8 cellular contexts compared by ENCODE assay signal in genomic region chr4:39698424-39699009, GRCh38. TPM values are rescaled to one million over a fixed set of nuclear protein-coding genes. Genes with fewer than 3 reads are reported as not detected.
DNase-seq lines count a peak whose midpoint lies in the region; ATAC-seq, FAIRE-seq and TF ChIP-seq lines count a peak whose summit lies in the region.

No MANE protein-coding gene starts in this region.

- peak overlapping the region; percentile 91 for H3K27ac Mint-ChIP-seq in CD4-positive, alpha-beta T cell
- H3K27ac Mint-ChIP-seq in dendritic cell treated with granulocyte-macrophage colony-stimulating factor and Interleukin-4, amounts not matched to agents 40 ng/mL and 50 ng/mL, for 4 days, result peak overlapping the region; percentile 91

- 0 to 1% methylated on average over 9 to 21 of the region's 21 CpGs for WGBS in lower leg skin, 2 donors

- no peak for TF ChIP-seq CTCF in CD4-positive, alpha-beta T cell (IDR thresholded peaks at IDR 0.05)
- TF ChIP-seq CTCF in lower leg skin (IDR thresholded peaks at IDR 0.05), result no peak

- peaks cover 30% of the 10 kb centered on the region for H3K36me3 Mint-ChIP-seq in CD4-positive, alpha-beta T cell (ENCODE audit: low read depth)
- H3K36me3 Mint-ChIP-seq in dendritic cell treated with granulocyte-macrophage colony-stimulating factor and Interleukin-4, amounts not matched to agents 40 ng/mL and 50 ng/mL, for 4 days (ENCODE audit: low read depth), result peaks cover 32% of the 10 kb centered on the region

- POLR2A ChIA-PET in CD4-positive, alpha-beta T cell (lab: Charles Lee), result interaction anchor here (0.7 to 1.9 kb wide), 15 partner anchors 10 to 526 kb away, joined by 3 to 27 read pairs (median 5); partner anchors contain the start of genes LIAS, N4BP2, RPL9 and SMIM14

- FAIRE-seq in RCC 7860 (lab: Jason Lieb, UNC), result no peak

- peak in 6 of 10 experiments; percentile 19 to 54 (median 30) for DNase-seq in CD4-positive, alpha-beta T cell
- peak; percentile 61 for DNase-seq in HT-29 (ENCODE audit: low spot score)
- peak in 3 of 5 donors; percentile 9 to 40 (median 25) for DNase-seq in T-helper 1 cell
- DNase-seq in lower leg skin (ENCODE audit: low spot score in 2 of 2), result peak; percentile 39 to 91
- peak; percentile 18 for DNase-seq in stimulated activated CD8-positive, alpha-beta memory T cell treated with anti-CD3 and anti-CD28 coated beads, Interleukin-12 subunit alpha, Interleukin-12 subunit beta, amount 100 ng/mL, for 1 hour (ENCODE audit: low read depth)
- no peak for DNase-seq in RCC 7860 (ENCODE audit: low spot score)

- peaks cover 57% of the 10 kb centered on the region for H3K4me1 Mint-ChIP-seq in CD4-positive, alpha-beta T cell (ENCODE audit: low read depth)
- peaks cover 16% of the 10 kb centered on the region for H3K4me1 Mint-ChIP-seq in dendritic cell treated with granulocyte-macrophage colony-stimulating factor and Interleukin-4, amounts not matched to agents 40 ng/mL and 50 ng/mL, for 4 days (ENCODE audit: low read depth)

- peak overlapping the region; percentile 89 for H3K4me3 ChIP-seq in lower leg skin (ENCODE audit: low read depth, poor library complexity, severe bottlenecking)

- TF ChIP-seq POLR2A in lower leg skin (IDR thresholded peaks at IDR 0.05), result no peak

- no peaks in the 10 kb centered on the region for H3K9me3 ChIP-seq in CD4-positive, alpha-beta T cell (ENCODE audit: control insufficient read depth, low read length)

- intact Hi-C loops in CD4-positive, alpha-beta T cell (cut with DNase I, micrococcal nuclease), result loop anchor here (5.0 to 10.0 kb wide), 7 partner anchors 34 to 1146 kb away; partner anchors contain the start of genes RFC1 (in 1 of the 2), UGDH (in 1 of the 2) and WDR19 (in 1 of the 2)
- intact Hi-C loops in dendritic cell treated with granulocyte-macrophage colony-stimulating factor and Interleukin-4, amounts not matched to agents 40 ng/mL and 50 ng/mL, for 4 days (cut with micrococcal nuclease), result loop anchor here (5.0 kb wide), 1 partner anchor 61 kb away; the partner anchor contains the start of gene SMIM14
- intact Hi-C loops in lower leg skin (cut with DNase I; ENCODE audit: low total_unique reads), result loop anchor here (5.0 kb wide), 1 partner anchor 279 kb away; the partner anchor contains the start of gene PDS5A

- H3K27me3 Mint-ChIP-seq in CD4-positive, alpha-beta T cell, result no peaks in the 10 kb centered on the region
- H3K27me3 Mint-ChIP-seq in dendritic cell treated with granulocyte-macrophage colony-stimulating factor and Interleukin-4, amounts not matched to agents 40 ng/mL and 50 ng/mL, for 4 days, result no peaks in the 10 kb centered on the region

- no peaks in the 10 kb centered on the region for H3K9me3 Mint-ChIP-seq in CD4-positive, alpha-beta T cell
- no peaks in the 10 kb centered on the region for H3K9me3 Mint-ChIP-seq in dendritic cell treated with granulocyte-macrophage colony-stimulating factor and Interleukin-4, amounts not matched to agents 40 ng/mL and 50 ng/mL, for 4 days

- CTCF ChIA-PET in CD4-positive, alpha-beta T cell (lab: Charles Lee), result interaction anchor here (0.6 to 0.9 kb wide), 3 partner anchors 16 to 229 kb away, joined by 3 read pairs; no protein-coding TSS in a partner anchor

- peak overlapping the region; percentile 96 for H3K4me3 Mint-ChIP-seq in CD4-positive, alpha-beta T cell
- H3K4me3 Mint-ChIP-seq in dendritic cell treated with granulocyte-macrophage colony-stimulating factor and Interleukin-4, amounts not matched to agents 40 ng/mL and 50 ng/mL, for 4 days, result peak overlapping the region; percentile 93

- H3K27me3 ChIP-seq in CD4-positive, alpha-beta T cell (ENCODE audit: control insufficient read depth, insufficient read depth, low read length), result no peaks in the 10 kb centered on the region

- peak; percentile 34 for ATAC-seq in CD4-positive, alpha-beta T cell (ENCODE audit: poor library complexity)
- ATAC-seq in GM19455 (IDR thresholded peaks at IDR 0.05; ENCODE audit: unreplicated experiment), result peak; percentile 32

- H3K27ac ChIP-seq in CD4-positive, alpha-beta T cell (ENCODE audit: low read depth, low read length), result peak overlapping the region; percentile 92

RNA-seq across cellular contexts. Expression of gene UBE2K, which starts 0.6 kb away (rescaled TPM):
- 10 to 100 TPM; 35.9 to 41.3 TPM for total RNA-seq in CD4-positive, alpha-beta T cell
- 34.0 and 48.8 TPM in 2 replicates for total RNA-seq in HT-29 (2014; rRNA removed; shearing (Covaris generic))
- total RNA-seq in lower leg skin, result 10 to 100 TPM; 21.5 to 32.2 (median 25.7) TPM

RNA-seq across cellular contexts. Expression of gene SMIM14, which starts 59.9 kb away (rescaled TPM):
- 1 to 10 TPM; 2.0 to 3.1 TPM for total RNA-seq in CD4-positive, alpha-beta T cell
- total RNA-seq in HT-29 (2014; rRNA removed; shearing (Covaris generic)), result 5.4 and 12.1 TPM in 2 replicates
- 10 to 100 TPM; 25.6 to 49.2 (median 36.4) TPM for total RNA-seq in lower leg skin
